1 cellular context compared by ENCODE assay signal in the genomic region with DNA sequence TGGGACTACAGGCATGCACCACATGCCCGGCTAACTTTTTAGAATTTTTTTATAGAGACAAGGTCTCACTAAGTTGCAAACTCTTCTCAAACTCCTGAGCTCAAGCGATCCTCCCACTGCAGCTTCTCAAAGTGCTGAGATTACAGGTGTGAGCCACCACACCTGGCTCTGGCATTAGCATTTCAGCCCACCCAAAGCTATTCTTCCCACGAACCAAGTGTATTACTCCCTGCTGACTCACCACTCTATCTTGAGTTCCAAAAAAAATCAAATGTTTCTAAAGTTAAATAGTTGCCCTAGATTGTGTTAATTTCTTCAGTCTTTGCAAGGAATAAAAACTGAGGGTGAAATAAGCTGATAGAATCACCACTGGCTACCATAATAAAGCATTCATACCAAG.
TF ChIP-seq lines count a peak whose summit lies in the region.

No MANE protein-coding gene starts in this region.

TF ChIP-seq in IMR-90, 13 proteins besides CTCF, POLR2A, EP300 and RAD21 (continued from another document):
- TF ChIP-seq, protein P1, sequence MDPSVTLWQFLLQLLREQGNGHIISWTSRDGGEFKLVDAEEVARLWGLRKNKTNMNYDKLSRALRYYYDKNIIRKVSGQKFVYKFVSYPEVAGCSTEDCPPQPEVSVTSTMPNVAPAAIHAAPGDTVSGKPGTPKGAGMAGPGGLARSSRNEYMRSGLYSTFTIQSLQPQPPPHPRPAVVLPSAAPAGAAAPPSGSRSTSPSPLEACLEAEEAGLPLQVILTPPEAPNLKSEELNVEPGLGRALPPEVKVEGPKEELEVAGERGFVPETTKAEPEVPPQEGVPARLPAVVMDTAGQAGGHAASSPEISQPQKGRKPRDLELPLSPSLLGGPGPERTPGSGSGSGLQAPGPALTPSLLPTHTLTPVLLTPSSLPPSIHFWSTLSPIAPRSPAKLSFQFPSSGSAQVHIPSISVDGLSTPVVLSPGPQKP (IDR thresholded peaks at IDR 0.05; ENCODE audit: borderline replicate concordance, low read depth, low read length), result no peak
- TF ChIP-seq FOS (IDR thresholded peaks at IDR 0.05; ENCODE audit: low read depth, low read length) (no peak), CEBPB (IDR thresholded peaks at IDR 0.05; ENCODE audit: low read depth, low read length) (no peak), MAZ (IDR thresholded peaks at IDR 0.05; ENCODE audit: borderline replicate concordance, low read depth, low read length) (no peak)
